Comparison of ENCODE assay signal across 7 cellular contexts in genomic region chr13:90938848-90939247, GRCh38.
"Had no signal": no experiment of that assay in that cellular context is flagged by ENCODE, and none has a peak within 500 bp of the region (broad histone marks: within the 10 kb centered on the region; RNA-seq: fewer than 3 reads in every experiment).

No MANE protein-coding gene starts in this region.

- FAIRE-seq: GM12878, GM12891, GM12892, GM18507, GM19239 had no signal

- H3K4me3 ChIP-seq: GM12878 had no signal

- ATAC-seq: GM12878 had no signal

- DNase-seq: GDM1, GF-D8 had no signal
